Comparison of ENCODE assay signal across 21 cellular contexts in the genomic region with DNA sequence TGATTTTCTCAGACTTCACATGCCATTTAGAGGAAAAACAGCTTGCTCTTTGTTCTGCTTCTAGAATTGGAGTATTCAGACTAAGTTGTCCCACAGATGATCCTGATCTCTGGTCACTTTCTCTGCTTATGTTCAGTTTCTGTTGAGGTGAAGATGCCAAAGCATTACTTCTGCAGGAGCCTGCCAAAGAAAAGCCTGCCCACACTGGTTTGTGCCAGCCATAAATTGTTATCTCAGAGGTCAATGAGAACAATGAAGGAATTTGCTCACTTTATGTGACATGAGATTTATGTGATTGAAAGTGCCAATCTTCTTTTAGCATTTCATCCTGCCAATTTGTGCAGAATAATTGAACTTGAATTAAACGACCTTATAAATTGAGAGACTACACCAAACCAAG.
DNase-seq lines count a peak whose midpoint lies in the region; ATAC-seq and TF ChIP-seq lines count a peak whose summit lies in the region.
"Had no signal": no experiment of that assay in that cellular context is flagged by ENCODE, and none has a peak within 500 bp of the region (broad histone marks: within the 10 kb centered on the region; RNA-seq: fewer than 3 reads in every experiment).

No MANE protein-coding gene starts in this region.

- no peaks in the 10 kb centered on the region; a peak in 1 of 3 replicates for H3K36me3 ChIP-seq in HEK293 (ENCODE audit: control insufficient read depth in 2 of 2, insufficient read depth in 1 of 2, low read length in 2 of 2)
- H3K36me3 ChIP-seq: SJSA1 had no signal

- H3K4me3 Mint-ChIP-seq in activated B cell treated with CpG ODN at 0.5 μM for 24 hours = peak overlapping the region; percentile 24
- peak overlapping the region in 3 of 8 donors; percentile 7 to 58 (median 9) for H3K4me3 Mint-ChIP-seq in naive B cell
- H3K4me3 Mint-ChIP-seq: CD14-positive monocyte had no signal

- DNase-seq in activated B cell treated with CpG ODN at 0.5 μM for 24 hours = no peak
- no peak for DNase-seq in naive B cell
- no peak for DNase-seq in NCI-H2227 (lab: John Stamatoyannopoulos, UW; ENCODE audit: unreplicated experiment)
- DNase-seq in NCI-H2081 (lab: John Stamatoyannopoulos, UW) = no peak
- DNase-seq in cardiac septum (ENCODE audit: low spot score) = no peak
- DNase-seq: 8988T, COR-L47, DMS153, EL, NCI-H1436, NCI-H2029, NCI-H2171 treated with DMSO at 0.1 percent for 48 hours, NCI-H510A, NCI-H774, PC-9 had no signal

- H3K36me3 Mint-ChIP-seq in activated B cell treated with CpG ODN at 0.5 μM for 24 hours (ENCODE audit: low read depth) (peaks cover 29% of the 10 kb centered on the region), naive B cell (peaks cover 17 to 18% of the 10 kb centered on the region in 2 donors)

- H3K4me3 ChIP-seq in HEK293 (ENCODE audit: low read depth, low read length) = no peak overlapping the region
- H3K4me3 ChIP-seq: K562, PC-9, SJSA1 had no signal

- 0 out of 2 replicates have a peak overlapping the region, but pooled peaks have one; percentile 1 for H3K27ac ChIP-seq in 22Rv1
- H3K27ac ChIP-seq in HEK293 (ENCODE audit: extremely low read depth, low read depth, low read length) = no peak overlapping the region
- H3K27ac ChIP-seq: PC-9, SJSA1 had no signal

- CTCF ChIA-PET in HEK293 (lab: Yijun Ruan, JAX) = no interaction called here
- CTCF ChIA-PET in activated B cell treated with CpG ODN at 0.5 μM for 24 hours (lab: Charles Lee) = interaction anchor here (2.7 kb wide), 1 partner anchor 10 kb away, joined by 17 read pairs; no protein-coding TSS in a partner anchor

- H3K27me3 Mint-ChIP-seq in activated B cell treated with CpG ODN at 0.5 μM for 24 hours (no peaks in the 10 kb centered on the region), naive B cell (no peaks in the 10 kb centered on the region)

- no peaks in the 10 kb centered on the region for H3K9me3 ChIP-seq in HEK293 (ENCODE audit: control insufficient read depth, insufficient read depth, low read depth, low read length)
- H3K9me3 ChIP-seq: SJSA1 had no signal

- POLR2A ChIA-PET in HEK293 (lab: Yijun Ruan, JAX) = no interaction called here
- POLR2A ChIA-PET in activated B cell treated with CpG ODN at 0.5 μM for 24 hours (lab: Charles Lee) = interaction anchor here (1.1 kb wide), 1 partner anchor 17 kb away, joined by 3 read pairs; no protein-coding TSS in a partner anchor

- no peak for ATAC-seq in activated B cell treated with CpG ODN at 0.5 μM for 24 hours (ENCODE audit: low read depth)
- ATAC-seq in naive B cell (ENCODE audit: low read depth in 2 of 2) = no peak
- no peak for ATAC-seq in HG03378 (IDR thresholded peaks at IDR 0.05; ENCODE audit: unreplicated experiment)
- ATAC-seq: K562 had no signal

- H3K27ac Mint-ChIP-seq in activated B cell treated with CpG ODN at 0.5 μM for 24 hours (peak overlapping the region; percentile 62), naive B cell (peak overlapping the region in 5 of 6 donors; percentile 30 to 90 (median 45))
- H3K27ac Mint-ChIP-seq: CD14-positive monocyte had no signal

- H3K4me1 ChIP-seq in HEK293 (ENCODE audit: control insufficient read depth, insufficient read depth, low read length) = peaks cover 14% of the 10 kb centered on the region
- H3K4me1 ChIP-seq: SJSA1 had no signal

- no peaks in the 10 kb centered on the region for H3K9me3 Mint-ChIP-seq in activated B cell treated with CpG ODN at 0.5 μM for 24 hours
- peaks cover 0 to 13% (median 3%) of the 10 kb centered on the region in 7 donors for H3K9me3 Mint-ChIP-seq in naive B cell

- H3K4me1 Mint-ChIP-seq in activated B cell treated with CpG ODN at 0.5 μM for 24 hours (peaks cover 93% of the 10 kb centered on the region), naive B cell (peaks cover 64 to 88% (median 84%) of the 10 kb centered on the region in 3 donors)

- TF ChIP-seq CTCF in 22Rv1 (IDR thresholded peaks at IDR 0.05) = no peak
- TF ChIP-seq CTCF in HEK293 (tag by site-specific recombination; IDR thresholded peaks at IDR 0.05) = no peak
- no peak for TF ChIP-seq CTCF in activated B cell treated with CpG ODN at 0.5 μM for 24 hours (IDR thresholded peaks at IDR 0.05)

- intact Hi-C loops in activated B cell treated with CpG ODN at 0.5 μM for 24 hours (cut with micrococcal nuclease) = loop anchor here (1.0 to 5.0 kb wide), 2 partner anchors 10 to 162 kb away; partner anchors contain the start of gene CDK14
- intact Hi-C loops in cardiac septum (cut with DNase I) = no loop called here

TF ChIP-seq in HEK293, 187 proteins besides CTCF, POLR2A, EP300 and RAD21:
- peak; percentile 36; the same call in 1 of the 2 replicates for TF ChIP-seq PRDM6 (tag by site-specific recombination; IDR thresholded peaks at IDR 0.05)
- no peak for TF ChIP-seq ZNF362 (tag by site-specific recombination; IDR thresholded peaks at IDR 0.05)
- TF ChIP-seq FEZF1 (tag by site-specific recombination; IDR thresholded peaks at IDR 0.05) = peak; percentile 44; the same call in 1 of the 2 replicates
TF ChIP-seq in HEK293: peak in this region for 2.
